29 cellular contexts compared by ENCODE assay signal in the genomic region with DNA sequence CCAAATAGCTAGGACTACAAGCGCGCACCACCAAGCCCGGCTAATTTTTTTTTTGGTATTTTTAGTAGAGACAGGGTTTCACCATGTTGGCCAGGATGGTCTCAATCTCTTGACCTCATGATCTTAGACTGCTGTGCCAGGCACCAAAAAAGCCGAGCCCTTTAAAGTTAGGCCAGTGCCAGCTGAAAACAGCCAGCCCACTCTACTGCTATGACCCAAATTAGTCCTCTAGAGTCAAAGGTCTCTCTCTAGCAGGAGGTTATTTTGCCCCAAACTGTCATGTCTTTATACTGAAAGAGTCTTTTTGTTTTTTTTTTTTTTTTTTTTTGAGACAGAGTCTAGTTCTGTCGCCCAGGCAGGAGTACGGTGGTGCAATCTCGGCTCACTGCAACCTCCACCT. TPM values are rescaled to one million over a fixed set of nuclear protein-coding genes. Genes with fewer than 3 reads are reported as not detected.
"Had no signal": no experiment of that assay in that cellular context is flagged by ENCODE, and none has a peak within 500 bp of the region (broad histone marks: within the 10 kb centered on the region; RNA-seq: fewer than 3 reads in every experiment).

No MANE protein-coding gene starts in this region.

- H3K9me3 ChIP-seq: stomach, suprapubic skin, testis, thoracic aorta, thyroid gland, tibial artery, tibial nerve, transverse colon, upper lobe of left lung, upper lobe of right lung, uterus, vagina had no signal

- H3K4me3 ChIP-seq: stomach, suprapubic skin, testis, thoracic aorta, thyroid gland, tibial artery, tibial nerve, transverse colon, upper lobe of left lung, upper lobe of right lung, uterus, vagina had no signal

- FAIRE-seq: urothelium cell line had no signal

- ATAC-seq: stimulated activated effector memory CD8-positive, alpha-beta T cell treated with anti-CD3 and anti-CD28 coated beads, Interleukin-12 subunit alpha, Interleukin-12 subunit beta, amount 100 ng/mL, for 72 hours; stimulated activated memory B cell treated with anti-CD40 and anti-IgM and Interleukin-4, amounts not matched to agents 10 μg/mL and 1 μg/mL and 100 μg/mL, for 72 hours; stimulated activated naive B cell treated with anti-CD40 and anti-IgM and Interleukin-4, amounts not matched to agents 10 μg/mL and 1 μg/mL and 100 μg/mL, for 72 hours; stimulated activated naive CD8-positive, alpha-beta T cell treated with anti-CD3 and anti-CD28 coated beads, Interleukin-15, amount 100 ng/mL, for 72 hours; stimulated activated naive CD8-positive, alpha-beta T cell treated with anti-CD3 and anti-CD28 coated beads, Interleukin-15, Interleukin-2, amounts not matched to agents 100 U/mL and 50 U/mL, for 24 hours; upper lobe of right lung had no signal

- H3K27ac ChIP-seq: stomach, suprapubic skin, testis, thoracic aorta, thyroid gland, tibial artery, tibial nerve, transverse colon, upper lobe of left lung, upper lobe of right lung, uterus, vagina had no signal

- H3K27me3 ChIP-seq: stomach, suprapubic skin, testis, thyroid gland, tibial artery, tibial nerve, transverse colon, upper lobe of left lung, upper lobe of right lung, uterus, vagina had no signal

- H3K36me3 ChIP-seq: uterus had no signal

- H3K4me1 ChIP-seq: stomach, suprapubic skin, testis, thyroid gland, tibial artery, tibial nerve, transverse colon, upper lobe of left lung, upper lobe of right lung, uterus, vagina had no signal

- DNase-seq: stimulated activated CD4-positive, alpha-beta T cell treated with anti-CD3 and anti-CD28 coated beads, Interleukin-2, amount 100 ng/mL, for 48 hours; stimulated activated CD4-positive, alpha-beta T cell treated with anti-CD3 and anti-CD28 coated beads, Interleukin-4, amount 100 ng/mL, for 1 hour; stimulated activated CD4-positive, alpha-beta T cell treated with anti-CD3 and anti-CD28 coated beads, Interleukin-4, amount 100 ng/mL, for 24 hours; stimulated activated CD4-positive, alpha-beta T cell treated with anti-CD3 and anti-CD28 coated beads, Interleukin-4, amount 100 ng/mL, for 4 hours; stimulated activated CD8-positive, alpha-beta memory T cell treated with anti-CD3 and anti-CD28 coated beads, Interleukin-4, amount 100 ng/mL, for 48 hours; stimulated activated naive B cell treated with anti-CD40 and anti-IgM and Interleukin-4, amounts not matched to agents 10 μg/mL and 1 μg/mL and 100 μg/mL, for 72 hours; stimulated activated naive CD4-positive, alpha-beta T cell; stimulated activated naive CD4-positive, alpha-beta T cell treated with Interleukin-2 at 50 U/mL for 16 hours; stimulated activated naive CD8-positive, alpha-beta T cell treated with anti-CD3 and anti-CD28 coated beads, Interleukin-15, amount 100 ng/mL, for 72 hours; stimulated activated naive CD8-positive, alpha-beta T cell treated with anti-CD3 and anti-CD28 coated beads, Interleukin-15, Interleukin-2, amounts not matched to agents 100 U/mL and 50 U/mL, for 24 hours; stomach; substantia nigra; testis; thyroid gland; tibial artery; transverse colon; trophoblast cell; upper lobe of left lung; upper lobe of right lung; uterus had no signal

RNA-seq across cellular contexts. Expression of a gene that starts 9.7 kb away (rescaled TPM):
- total RNA-seq: stomach, subcutaneous adipose tissue, thoracic aorta, upper lobe of right lung, vagina had no signal
- polyA plus RNA-seq: urinary bladder had no signal
